Comparison of ENCODE assay signal across 1 cellular context in the genomic region with DNA sequence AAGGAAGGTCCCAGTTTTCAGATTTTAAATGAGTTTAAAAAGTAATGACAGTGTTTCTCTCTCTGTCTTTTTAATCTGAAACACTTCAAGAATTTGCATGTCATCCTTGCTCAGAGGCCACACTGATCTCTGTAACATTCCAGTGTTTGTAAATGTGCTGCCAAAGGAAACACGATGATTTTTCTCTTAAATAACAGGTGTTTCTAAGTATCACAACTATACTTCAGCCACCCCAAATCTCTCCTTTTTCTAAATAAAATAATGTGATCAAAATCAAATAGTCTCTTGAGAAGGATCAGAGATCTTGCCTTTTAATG.
TF ChIP-seq lines count a peak whose summit lies in the region.

No MANE protein-coding gene starts in this region.

TF ChIP-seq in HepG2, 621 proteins besides CTCF, POLR2A, EP300 and RAD21:
- TF ChIP-seq ASH2L (IDR thresholded peaks at IDR 0.05; ENCODE audit: insufficient read length, low read depth, low read length) (peak; percentile 2), KAT8 (CRISPR knock-in tag; IDR thresholded peaks at IDR 0.05) (no peak)
TF ChIP-seq in HepG2: peak in this region for 1.
